1 cellular context compared by ENCODE assay signal in the genomic region with DNA sequence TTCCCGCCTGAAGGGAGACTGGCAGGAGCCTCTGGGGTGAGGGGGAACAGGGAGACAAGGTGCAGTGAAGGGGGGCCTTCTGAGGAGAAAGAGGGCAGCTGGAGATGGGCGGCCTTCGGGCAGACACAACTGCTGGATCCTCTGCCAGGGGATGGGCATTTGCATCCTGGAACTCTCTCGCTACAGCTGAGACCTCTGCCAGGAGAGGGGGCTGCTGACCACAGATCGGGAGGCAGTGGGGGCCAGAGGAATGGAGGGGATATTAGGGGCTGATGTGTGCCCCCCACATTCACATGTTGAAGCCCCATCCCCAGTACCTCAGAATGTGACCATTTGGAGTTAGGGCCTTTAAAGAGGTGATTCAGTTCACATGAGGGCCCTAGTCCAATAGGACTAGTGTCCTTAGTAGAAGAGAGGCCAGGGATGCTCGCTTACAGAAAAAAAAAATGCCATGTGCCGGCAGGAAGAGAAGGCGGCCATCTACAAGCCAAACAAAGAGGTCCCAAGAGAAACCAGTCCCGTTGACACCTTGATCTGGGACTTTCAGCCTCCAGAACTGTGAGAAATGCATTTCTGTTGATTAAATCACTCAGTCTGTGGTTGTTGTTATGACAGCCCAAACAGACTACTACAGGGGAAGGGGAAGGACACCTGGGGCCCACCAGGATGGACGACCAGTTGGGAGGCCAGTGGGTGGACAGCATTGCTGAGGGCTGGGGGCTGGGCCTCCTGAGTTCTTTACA.
TF ChIP-seq lines count a peak whose summit lies in the region.

No MANE protein-coding gene starts in this region.

TF ChIP-seq in GM23338, 12 proteins besides CTCF, POLR2A, EP300 and RAD21:
- TF ChIP-seq POLR2AphosphoS5 (IDR thresholded peaks at IDR 0.05; ENCODE audit: low read depth) = no peak
- TF ChIP-seq EZH2phosphoT487 (IDR thresholded peaks at IDR 0.05; ENCODE audit: unreplicated experiment) = no peak
- no peak for TF ChIP-seq STAT1 (IDR thresholded peaks at IDR 0.05; ENCODE audit: unreplicated experiment)
- TF ChIP-seq, protein P1, sequence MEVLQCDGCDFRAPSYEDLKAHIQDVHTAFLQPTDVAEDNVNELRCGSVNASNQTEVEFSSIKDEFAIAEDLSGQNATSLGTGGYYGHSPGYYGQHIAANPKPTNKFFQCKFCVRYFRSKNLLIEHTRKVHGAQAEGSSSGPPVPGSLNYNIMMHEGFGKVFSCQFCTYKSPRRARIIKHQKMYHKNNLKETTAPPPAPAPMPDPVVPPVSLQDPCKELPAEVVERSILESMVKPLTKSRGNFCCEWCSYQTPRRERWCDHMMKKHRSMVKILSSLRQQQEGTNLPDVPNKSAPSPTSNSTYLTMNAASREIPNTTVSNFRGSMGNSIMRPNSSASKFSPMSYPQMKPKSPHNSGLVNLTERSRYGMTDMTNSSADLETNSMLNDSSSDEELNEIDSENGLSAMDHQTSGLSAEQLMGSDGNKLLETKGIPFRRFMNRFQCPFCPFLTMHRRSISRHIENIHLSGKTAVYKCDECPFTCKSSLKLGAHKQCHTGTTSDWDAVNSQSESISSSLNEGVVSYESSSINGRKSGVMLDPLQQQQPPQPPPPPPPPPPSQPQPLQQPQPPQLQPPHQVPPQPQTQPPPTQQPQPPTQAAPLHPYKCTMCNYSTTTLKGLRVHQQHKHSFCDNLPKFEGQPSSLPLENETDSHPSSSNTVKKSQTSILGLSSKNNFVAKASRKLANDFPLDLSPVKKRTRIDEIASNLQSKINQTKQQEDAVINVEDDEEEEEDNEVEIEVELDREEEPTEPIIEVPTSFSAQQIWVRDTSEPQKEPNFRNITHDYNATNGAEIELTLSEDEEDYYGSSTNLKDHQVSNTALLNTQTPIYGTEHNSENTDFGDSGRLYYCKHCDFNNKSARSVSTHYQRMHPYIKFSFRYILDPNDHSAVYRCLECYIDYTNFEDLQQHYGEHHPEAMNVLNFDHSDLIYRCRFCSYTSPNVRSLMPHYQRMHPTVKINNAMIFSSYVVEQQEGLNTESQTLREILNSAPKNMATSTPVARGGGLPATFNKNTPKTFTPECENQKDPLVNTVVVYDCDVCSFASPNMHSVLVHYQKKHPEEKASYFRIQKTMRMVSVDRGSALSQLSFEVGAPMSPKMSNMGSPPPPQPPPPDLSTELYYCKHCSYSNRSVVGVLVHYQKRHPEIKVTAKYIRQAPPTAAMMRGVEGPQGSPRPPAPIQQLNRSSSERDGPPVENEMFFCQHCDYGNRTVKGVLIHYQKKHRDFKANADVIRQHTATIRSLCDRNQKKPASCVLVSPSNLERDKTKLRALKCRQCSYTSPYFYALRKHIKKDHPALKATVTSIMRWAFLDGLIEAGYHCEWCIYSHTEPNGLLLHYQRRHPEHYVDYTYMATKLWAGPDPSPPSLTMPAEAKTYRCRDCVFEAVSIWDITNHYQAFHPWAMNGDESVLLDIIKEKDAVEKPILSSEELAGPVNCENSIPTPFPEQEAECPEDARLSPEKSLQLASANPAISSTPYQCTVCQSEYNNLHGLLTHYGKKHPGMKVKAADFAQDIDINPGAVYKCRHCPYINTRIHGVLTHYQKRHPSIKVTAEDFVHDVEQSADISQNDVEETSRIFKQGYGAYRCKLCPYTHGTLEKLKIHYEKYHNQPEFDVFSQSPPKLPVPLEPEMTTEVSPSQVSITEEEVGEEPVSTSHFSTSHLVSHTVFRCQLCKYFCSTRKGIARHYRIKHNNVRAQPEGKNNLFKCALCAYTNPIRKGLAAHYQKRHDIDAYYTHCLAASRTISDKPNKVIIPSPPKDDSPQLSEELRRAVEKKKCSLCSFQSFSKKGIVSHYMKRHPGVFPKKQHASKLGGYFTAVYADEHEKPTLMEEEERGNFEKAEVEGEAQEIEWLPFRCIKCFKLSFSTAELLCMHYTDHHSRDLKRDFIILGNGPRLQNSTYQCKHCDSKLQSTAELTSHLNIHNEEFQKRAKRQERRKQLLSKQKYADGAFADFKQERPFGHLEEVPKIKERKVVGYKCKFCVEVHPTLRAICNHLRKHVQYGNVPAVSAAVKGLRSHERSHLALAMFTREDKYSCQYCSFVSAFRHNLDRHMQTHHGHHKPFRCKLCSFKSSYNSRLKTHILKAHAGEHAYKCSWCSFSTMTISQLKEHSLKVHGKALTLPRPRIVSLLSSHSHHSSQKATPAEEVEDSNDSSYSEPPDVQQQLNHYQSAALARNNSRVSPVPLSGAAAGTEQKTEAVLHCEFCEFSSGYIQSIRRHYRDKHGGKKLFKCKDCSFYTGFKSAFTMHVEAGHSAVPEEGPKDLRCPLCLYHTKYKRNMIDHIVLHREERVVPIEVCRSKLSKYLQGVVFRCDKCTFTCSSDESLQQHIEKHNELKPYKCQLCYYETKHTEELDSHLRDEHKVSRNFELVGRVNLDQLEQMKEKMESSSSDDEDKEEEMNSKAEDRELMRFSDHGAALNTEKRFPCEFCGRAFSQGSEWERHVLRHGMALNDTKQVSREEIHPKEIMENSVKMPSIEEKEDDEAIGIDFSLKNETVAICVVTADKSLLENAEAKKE (CRISPR knock-in tag; IDR thresholded peaks at IDR 0.05) = no peak
- no peak for TF ChIP-seq ZNF114 (CRISPR knock-in tag; IDR thresholded peaks at IDR 0.05)
- TF ChIP-seq CREB1 (CRISPR knock-in tag; IDR thresholded peaks at IDR 0.05; ENCODE audit: low read depth) = no peak
- TF ChIP-seq, protein P2, sequence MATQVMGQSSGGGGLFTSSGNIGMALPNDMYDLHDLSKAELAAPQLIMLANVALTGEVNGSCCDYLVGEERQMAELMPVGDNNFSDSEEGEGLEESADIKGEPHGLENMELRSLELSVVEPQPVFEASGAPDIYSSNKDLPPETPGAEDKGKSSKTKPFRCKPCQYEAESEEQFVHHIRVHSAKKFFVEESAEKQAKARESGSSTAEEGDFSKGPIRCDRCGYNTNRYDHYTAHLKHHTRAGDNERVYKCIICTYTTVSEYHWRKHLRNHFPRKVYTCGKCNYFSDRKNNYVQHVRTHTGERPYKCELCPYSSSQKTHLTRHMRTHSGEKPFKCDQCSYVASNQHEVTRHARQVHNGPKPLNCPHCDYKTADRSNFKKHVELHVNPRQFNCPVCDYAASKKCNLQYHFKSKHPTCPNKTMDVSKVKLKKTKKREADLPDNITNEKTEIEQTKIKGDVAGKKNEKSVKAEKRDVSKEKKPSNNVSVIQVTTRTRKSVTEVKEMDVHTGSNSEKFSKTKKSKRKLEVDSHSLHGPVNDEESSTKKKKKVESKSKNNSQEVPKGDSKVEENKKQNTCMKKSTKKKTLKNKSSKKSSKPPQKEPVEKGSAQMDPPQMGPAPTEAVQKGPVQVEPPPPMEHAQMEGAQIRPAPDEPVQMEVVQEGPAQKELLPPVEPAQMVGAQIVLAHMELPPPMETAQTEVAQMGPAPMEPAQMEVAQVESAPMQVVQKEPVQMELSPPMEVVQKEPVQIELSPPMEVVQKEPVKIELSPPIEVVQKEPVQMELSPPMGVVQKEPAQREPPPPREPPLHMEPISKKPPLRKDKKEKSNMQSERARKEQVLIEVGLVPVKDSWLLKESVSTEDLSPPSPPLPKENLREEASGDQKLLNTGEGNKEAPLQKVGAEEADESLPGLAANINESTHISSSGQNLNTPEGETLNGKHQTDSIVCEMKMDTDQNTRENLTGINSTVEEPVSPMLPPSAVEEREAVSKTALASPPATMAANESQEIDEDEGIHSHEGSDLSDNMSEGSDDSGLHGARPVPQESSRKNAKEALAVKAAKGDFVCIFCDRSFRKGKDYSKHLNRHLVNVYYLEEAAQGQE (IDR thresholded peaks at IDR 0.05; ENCODE audit: unreplicated experiment) = no peak
- no peak for TF ChIP-seq JUNB (IDR thresholded peaks at IDR 0.05; ENCODE audit: unreplicated experiment)
- no peak for TF ChIP-seq NANOG (IDR thresholded peaks at IDR 0.05; ENCODE audit: borderline replicate concordance)
- TF ChIP-seq EZH2 (IDR thresholded peaks at IDR 0.05; ENCODE audit: low read depth, unreplicated experiment) = no peak
- no peak for TF ChIP-seq ZNF331 (CRISPR knock-in tag; IDR thresholded peaks at IDR 0.05; ENCODE audit: low read depth)
- TF ChIP-seq, protein P3, sequence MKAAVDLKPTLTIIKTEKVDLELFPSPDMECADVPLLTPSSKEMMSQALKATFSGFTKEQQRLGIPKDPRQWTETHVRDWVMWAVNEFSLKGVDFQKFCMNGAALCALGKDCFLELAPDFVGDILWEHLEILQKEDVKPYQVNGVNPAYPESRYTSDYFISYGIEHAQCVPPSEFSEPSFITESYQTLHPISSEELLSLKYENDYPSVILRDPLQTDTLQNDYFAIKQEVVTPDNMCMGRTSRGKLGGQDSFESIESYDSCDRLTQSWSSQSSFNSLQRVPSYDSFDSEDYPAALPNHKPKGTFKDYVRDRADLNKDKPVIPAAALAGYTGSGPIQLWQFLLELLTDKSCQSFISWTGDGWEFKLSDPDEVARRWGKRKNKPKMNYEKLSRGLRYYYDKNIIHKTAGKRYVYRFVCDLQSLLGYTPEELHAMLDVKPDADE (IDR thresholded peaks at IDR 0.05) = no peak
